16 cellular contexts compared by ENCODE assay signal in genomic region chr9:675697-676370, GRCh38.
DNase-seq lines count a peak whose midpoint lies in the region; ATAC-seq, FAIRE-seq and TF ChIP-seq lines count a peak whose summit lies in the region.
"Had no signal": no experiment of that assay in that cellular context is flagged by ENCODE, and none has a peak within 500 bp of the region (broad histone marks: within the 10 kb centered on the region; RNA-seq: fewer than 3 reads in every experiment).

No MANE protein-coding gene starts in this region.

- H2AFZ ChIP-seq in PC-3 (ENCODE audit: low read length) = no peak overlapping the region
- peak overlapping the region; percentile 38 for H2AFZ ChIP-seq in endothelial cell of umbilical vein (ENCODE audit: low read depth, low read length)
- H2AFZ ChIP-seq in PC-9 = no peak overlapping the region

- CTCF ChIA-PET in PC-3 (lab: Charles Lee) (no interaction called here), endothelial cell of umbilical vein (lab: Charles Lee) (no interaction called here), PC-9 (lab: Charles Lee) (no interaction called here)

- no peak for ATAC-seq in PC-3

- H3K27me3 ChIP-seq in PC-3 (ENCODE audit: low read length) (no peaks in the 10 kb centered on the region), ascending aorta (no peaks in the 10 kb centered on the region), endothelial cell of umbilical vein (ENCODE audit: control insufficient read depth in 2 of 2, insufficient read depth in 2 of 2, low read length in 2 of 2) (no peaks in the 10 kb centered on the region), prostate gland (replicated peaks; ENCODE audit: insufficient read depth) (no peaks in the 10 kb centered on the region), PC-9 (ENCODE audit: insufficient read depth, low read depth) (no peaks in the 10 kb centered on the region)
- H3K27me3 ChIP-seq: SJCRH30 had no signal

- POLR2A ChIA-PET in PC-3 (lab: Charles Lee; ENCODE audit: unreplicated experiment) (no interaction called here), endothelial cell of umbilical vein (lab: Charles Lee) (no interaction called here), PC-9 (lab: Charles Lee; ENCODE audit: unreplicated experiment) (no interaction called here)

- H3K4me1 ChIP-seq in PC-3 (ENCODE audit: insufficient read depth, low read length) (peaks cover 36% of the 10 kb centered on the region), ascending aorta (peaks cover 0 to 7% of the 10 kb centered on the region in 2 donors), endothelial cell of umbilical vein (ENCODE audit: control insufficient read depth, extremely low read depth, insufficient read depth, low read length) (peaks cover 23% of the 10 kb centered on the region), prostate gland (replicated peaks) (no peaks in the 10 kb centered on the region), PC-9 (replicated peaks; ENCODE audit: insufficient read depth) (no peaks in the 10 kb centered on the region)
- H3K4me1 ChIP-seq: SJCRH30 had no signal

- TF ChIP-seq POLR2A in endothelial cell of umbilical vein (IDR thresholded peaks at IDR 0.05; ENCODE audit: low read depth, low read length) = no peak
- TF ChIP-seq POLR2A in prostate gland (IDR thresholded peaks at IDR 0.05) = no peak
- TF ChIP-seq POLR2A in erythroblast (IDR thresholded peaks at IDR 0.05; ENCODE audit: low read length) = no peak

- no peaks in the 10 kb centered on the region for H3K79me2 ChIP-seq in PC-3 (ENCODE audit: low read length)
- no peaks in the 10 kb centered on the region for H3K79me2 ChIP-seq in endothelial cell of umbilical vein (ENCODE audit: control insufficient read depth, insufficient read depth, low read length)
- H3K79me2 ChIP-seq in PC-9 (ENCODE audit: low read depth) = no peaks in the 10 kb centered on the region

- FAIRE-seq in endothelial cell of umbilical vein (lab: Jason Lieb, UNC) = no peak

- 0 out of 2 replicates have a peak overlapping the region, but pooled peaks have one; percentile 15 for H3K27ac ChIP-seq in PC-3 (ENCODE audit: low read length)
- H3K27ac ChIP-seq in ascending aorta = peak overlapping the region; percentile 69 to 82
- H3K27ac ChIP-seq in endothelial cell of umbilical vein (ENCODE audit: insufficient read depth, low read depth, low read length) = no peak overlapping the region
- peak overlapping the region; percentile 7 to 69 for H3K27ac ChIP-seq in prostate gland
- H3K27ac ChIP-seq in PC-9 = no peak overlapping the region
- H3K27ac ChIP-seq: RWPE1, SJCRH30 had no signal

- BruUV-seq in PC-3 (replicated peaks; lab: Mats Ljungman, UMichigan) = no TSS peak
- BruUV-seq in endothelial cell of umbilical vein (replicated peaks; lab: Mats Ljungman, UMichigan) = no TSS peak
- BruUV-seq in PC-9 (replicated peaks; lab: Mats Ljungman, UMichigan) = no TSS peak

- H4K20me1 ChIP-seq in PC-3 (ENCODE audit: low read length) (no peaks in the 10 kb centered on the region), endothelial cell of umbilical vein (replicated peaks; ENCODE audit: control insufficient read depth, extremely low read depth, insufficient read depth, low read length) (no peaks in the 10 kb centered on the region), PC-9 (ENCODE audit: insufficient read depth) (no peaks in the 10 kb centered on the region)

- H3K4me2 ChIP-seq in PC-3 (ENCODE audit: low read length) (no peak overlapping the region), endothelial cell of umbilical vein (ENCODE audit: insufficient read depth, low read length) (no peak overlapping the region), PC-9 (no peak overlapping the region)

- no peak for TF ChIP-seq CTCF in PC-3 (conservative IDR thresholded peaks at IDR 0.05; ENCODE audit: low read depth, low read length)
- no peak for TF ChIP-seq CTCF in ascending aorta (IDR thresholded peaks at IDR 0.05)
- no peak for TF ChIP-seq CTCF in endothelial cell of umbilical vein (IDR thresholded peaks at IDR 0.05; ENCODE audit: extremely low read depth in 1 of 2, insufficient read depth in 1 of 2, low read depth in 1 of 2, low read length in 2 of 2)
- TF ChIP-seq CTCF in prostate gland (IDR thresholded peaks at IDR 0.05) = no peak
- no peak for TF ChIP-seq CTCF in PC-9 (conservative IDR thresholded peaks at IDR 0.05)

- dilution Hi-C loops in endothelial cell of umbilical vein (cut with MboI; ENCODE audit: extremely low pct_ligation_motif_present, low sequenced_read_pairs) = no loop called here

- no peaks in the 10 kb centered on the region for H3F3A ChIP-seq in PC-3 (ENCODE audit: low read length, unreplicated experiment)
- H3F3A ChIP-seq in PC-9 (ENCODE audit: insufficient read depth, low read depth) = no peaks in the 10 kb centered on the region

- H3K9ac ChIP-seq in PC-3 (ENCODE audit: low read length) (no peak overlapping the region), endothelial cell of umbilical vein (replicated peaks; ENCODE audit: extremely low read depth, insufficient read depth, low read length) (no peak overlapping the region)

- intact Hi-C loops in PC-3 (cut with micrococcal nuclease) = no loop called here
- intact Hi-C loops in ascending aorta (cut with DNase I) = loop anchor here (2.0 kb wide), 1 partner anchor 49 kb away; no protein-coding TSS in a partner anchor
- intact Hi-C loops in endothelial cell of umbilical vein (cut with micrococcal nuclease) = loop anchor here (2.0 kb wide), 1 partner anchor 125 kb away; no protein-coding TSS in a partner anchor
- intact Hi-C loops in prostate gland (cut with DNase I) = no loop called here
- intact Hi-C loops in PC-9 (cut with micrococcal nuclease; ENCODE audit: unreplicated experiment) = no loop called here

- H3K36me3 ChIP-seq in PC-3 (ENCODE audit: low read depth, low read length) (no peaks in the 10 kb centered on the region; the same call in 1 of the 2 replicates), ascending aorta (no peaks in the 10 kb centered on the region), endothelial cell of umbilical vein (ENCODE audit: control insufficient read depth in 2 of 2, extremely low read depth in 1 of 2, insufficient read depth in 2 of 2, low read length in 2 of 2) (no peaks in the 10 kb centered on the region), prostate gland (no peaks in the 10 kb centered on the region), PC-9 (ENCODE audit: low read depth) (no peaks in the 10 kb centered on the region)
- H3K36me3 ChIP-seq: SJCRH30 had no signal

- no peak for DNase-seq in PC-3
- DNase-seq in ascending aorta (ENCODE audit: low spot score in 2 of 2) = no peak
- DNase-seq in endothelial cell of umbilical vein (ENCODE audit: low read depth, low spot score) = no peak
- DNase-seq in prostate gland (ENCODE audit: low spot score) = no peak
- DNase-seq in PC-9 = no peak
- no peak for DNase-seq in stimulated activated CD4-positive, alpha-beta T cell treated with anti-CD3 and anti-CD28 coated beads, Interleukin-2, amount 100 ng/mL, for 48 hours
- no peak for DNase-seq in erythroblast (lab: John Stamatoyannopoulos, UW)
- DNase-seq in NCI-H82 (lab: John Stamatoyannopoulos, UW) = no peak
- DNase-seq: CD4-positive, alpha-beta memory T cell; HCEC 1CT; NCI-H187; NCI-H446; NCI-H69; OCI-M1; SJCRH30 had no signal

- H3K4me3 ChIP-seq in PC-3 (ENCODE audit: low read length) (no peak overlapping the region), ascending aorta (no peak overlapping the region), endothelial cell of umbilical vein (replicated peaks in 1 of 3; ENCODE audit: insufficient read depth in 1 of 3, low read depth in 1 of 3, low read length in 3 of 3) (no peak overlapping the region), prostate gland (no peak overlapping the region), PC-9 (no peak overlapping the region)
- H3K4me3 ChIP-seq: SJCRH30 had no signal

- WGBS in prostate gland = 71% methylated on average over 4 of the region's 4 CpGs

- no peaks in the 10 kb centered on the region for H3K9me1 ChIP-seq in endothelial cell of umbilical vein (replicated peaks; ENCODE audit: control insufficient read depth, extremely low read depth, insufficient read depth, low read length)

- no peaks in the 10 kb centered on the region for H3K9me3 ChIP-seq in PC-3 (ENCODE audit: low read length)
- H3K9me3 ChIP-seq in ascending aorta = no peaks in the 10 kb centered on the region
- H3K9me3 ChIP-seq in endothelial cell of umbilical vein (replicated peaks; ENCODE audit: control insufficient read depth, insufficient read depth, low read length) = no peaks in the 10 kb centered on the region
- no peaks in the 10 kb centered on the region for H3K9me3 ChIP-seq in prostate gland
- H3K9me3 ChIP-seq in PC-9 (ENCODE audit: insufficient read depth, low read depth) = no peaks in the 10 kb centered on the region
- H3K9me3 ChIP-seq: SJCRH30 had no signal

- H3K9me2 ChIP-seq in PC-3 (replicated peaks; ENCODE audit: low read length) (no peaks in the 10 kb centered on the region), PC-9 (ENCODE audit: insufficient read depth) (no peaks in the 10 kb centered on the region)

TF ChIP-seq in endothelial cell of umbilical vein, 7 proteins besides CTCF, POLR2A, EP300 and RAD21:
- no peak for TF ChIP-seq MYC (IDR thresholded peaks at IDR 0.05; ENCODE audit: low read depth, low read length)
- no peak for TF ChIP-seq EZH2 (IDR thresholded peaks at IDR 0.05; ENCODE audit: borderline replicate concordance, low read depth, low read length, severe bottlenecking)
- TF ChIP-seq MAX (IDR thresholded peaks at IDR 0.05; ENCODE audit: insufficient read depth, insufficient read length) = no peak
- no peak for TF ChIP-seq FOS (IDR thresholded peaks at IDR 0.05; ENCODE audit: borderline replicate concordance, insufficient read depth, low read length)
- TF ChIP-seq JUN (IDR thresholded peaks at IDR 0.05; ENCODE audit: borderline replicate concordance, insufficient read depth, insufficient read length, low read depth) = no peak
- no peak for TF ChIP-seq GATA2 (IDR thresholded peaks at IDR 0.05; ENCODE audit: insufficient read depth, insufficient read length, low read depth, low read length)
- TF ChIP-seq POLR2AphosphoS5 (IDR thresholded peaks at IDR 0.05; ENCODE audit: insufficient read depth, low read depth, low read length) = no peak

Comparison
In these comparisons a context has a peak if more than half of its experiments do, and no peak if none do; other contexts are left out.
1. H3K27ac ChIP-seq: peak in PC-3 (single experiment), ascending aorta (2 of 2) and prostate gland (2 of 2); none in endothelial cell of umbilical vein (single experiment) and PC-9 (single experiment).
2. intact Hi-C loops: an anchor here in ascending aorta (2.0 kb wide) and endothelial cell of umbilical vein (2.0 kb wide); none called in PC-3, prostate gland and PC-9.